ENCODE assay signal across 1 cellular context in genomic region chr16:57535680-57536305, GRCh38.
TF ChIP-seq lines count a peak whose summit lies in the region.

No MANE protein-coding gene starts in this region.

TF ChIP-seq in HEK293, 187 proteins besides CTCF, POLR2A, EP300 and RAD21 (continued from another document):
- TF ChIP-seq ZNF341 (tag by site-specific recombination; IDR thresholded peaks at IDR 0.05; ENCODE audit: low read depth) (peak; percentile 18; the same call in 1 of the 2 replicates), OSR2 (tag by site-specific recombination; IDR thresholded peaks at IDR 0.05) (no peak), ZNF654 (tag by site-specific recombination; IDR thresholded peaks at IDR 0.05; ENCODE audit: low read depth) (no peak), ZBTB48 (tag by site-specific recombination; IDR thresholded peaks at IDR 0.05) (no peak), ZNF140 (tag by site-specific recombination; IDR thresholded peaks at IDR 0.05) (no peak), GLIS2 (tag by site-specific recombination; IDR thresholded peaks at IDR 0.05) (peak; percentile 57; the same call in 1 of the 2 replicates), PATZ1 (tag by site-specific recombination; IDR thresholded peaks at IDR 0.05) (peak; percentile 81), ZNF398 (tag by site-specific recombination; IDR thresholded peaks at IDR 0.05) (peak; percentile 77), ZNF555 (tag by site-specific recombination; conservative IDR thresholded peaks at IDR 0.05) (no peak), ZNF580 (tag by site-specific recombination; IDR thresholded peaks at IDR 0.05) (peak; percentile 20; the same call in 1 of the 2 replicates), KLF10 (tag by site-specific recombination; IDR thresholded peaks at IDR 0.05) (no peak), ZNF529 (tag by site-specific recombination; IDR thresholded peaks at IDR 0.05; ENCODE audit: insufficient replicate concordance) (no peak), ZNF112 (tag by site-specific recombination; IDR thresholded peaks at IDR 0.05) (no peak), ZNF585B (tag by site-specific recombination; IDR thresholded peaks at IDR 0.05) (no peak), SP3 (tag by site-specific recombination; IDR thresholded peaks at IDR 0.05) (peak; percentile 66; the same call in 1 of the 2 replicates), ZNF423 (tag by site-specific recombination; IDR thresholded peaks at IDR 0.05) (no peak), ZNF623 (tag by site-specific recombination; IDR thresholded peaks at IDR 0.05) (no peak), ZNF664 (tag by site-specific recombination; IDR thresholded peaks at IDR 0.05) (no peak), ZBTB20 (tag by site-specific recombination; IDR thresholded peaks at IDR 0.05) (peak; percentile 28; the same call in 1 of the 2 replicates), KLF8 (tag by site-specific recombination; IDR thresholded peaks at IDR 0.05) (peak; percentile 79; the same call in 1 of the 2 replicates), SCRT1 (tag by site-specific recombination; IDR thresholded peaks at IDR 0.05; ENCODE audit: borderline replicate concordance) (peak; percentile 68), KLF1 (tag by site-specific recombination; IDR thresholded peaks at IDR 0.05) (peak; percentile 93), ZNF621 (tag by site-specific recombination; IDR thresholded peaks at IDR 0.05) (no peak)
- TF ChIP-seq, protein P1, sequence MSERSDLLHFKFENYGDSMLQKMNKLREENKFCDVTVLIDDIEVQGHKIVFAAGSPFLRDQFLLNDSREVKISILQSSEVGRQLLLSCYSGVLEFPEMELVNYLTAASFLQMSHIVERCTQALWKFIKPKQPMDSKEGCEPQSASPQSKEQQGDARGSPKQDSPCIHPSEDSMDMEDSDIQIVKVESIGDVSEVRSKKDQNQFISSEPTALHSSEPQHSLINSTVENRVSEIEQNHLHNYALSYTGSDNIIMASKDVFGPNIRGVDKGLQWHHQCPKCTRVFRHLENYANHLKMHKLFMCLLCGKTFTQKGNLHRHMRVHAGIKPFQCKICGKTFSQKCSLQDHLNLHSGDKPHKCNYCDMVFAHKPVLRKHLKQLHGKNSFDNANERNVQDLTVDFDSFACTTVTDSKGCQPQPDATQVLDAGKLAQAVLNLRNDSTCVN (tag by site-specific recombination; optimal IDR thresholded peaks at IDR 0.05) = peak; percentile 62
